In the genomic region with DNA sequence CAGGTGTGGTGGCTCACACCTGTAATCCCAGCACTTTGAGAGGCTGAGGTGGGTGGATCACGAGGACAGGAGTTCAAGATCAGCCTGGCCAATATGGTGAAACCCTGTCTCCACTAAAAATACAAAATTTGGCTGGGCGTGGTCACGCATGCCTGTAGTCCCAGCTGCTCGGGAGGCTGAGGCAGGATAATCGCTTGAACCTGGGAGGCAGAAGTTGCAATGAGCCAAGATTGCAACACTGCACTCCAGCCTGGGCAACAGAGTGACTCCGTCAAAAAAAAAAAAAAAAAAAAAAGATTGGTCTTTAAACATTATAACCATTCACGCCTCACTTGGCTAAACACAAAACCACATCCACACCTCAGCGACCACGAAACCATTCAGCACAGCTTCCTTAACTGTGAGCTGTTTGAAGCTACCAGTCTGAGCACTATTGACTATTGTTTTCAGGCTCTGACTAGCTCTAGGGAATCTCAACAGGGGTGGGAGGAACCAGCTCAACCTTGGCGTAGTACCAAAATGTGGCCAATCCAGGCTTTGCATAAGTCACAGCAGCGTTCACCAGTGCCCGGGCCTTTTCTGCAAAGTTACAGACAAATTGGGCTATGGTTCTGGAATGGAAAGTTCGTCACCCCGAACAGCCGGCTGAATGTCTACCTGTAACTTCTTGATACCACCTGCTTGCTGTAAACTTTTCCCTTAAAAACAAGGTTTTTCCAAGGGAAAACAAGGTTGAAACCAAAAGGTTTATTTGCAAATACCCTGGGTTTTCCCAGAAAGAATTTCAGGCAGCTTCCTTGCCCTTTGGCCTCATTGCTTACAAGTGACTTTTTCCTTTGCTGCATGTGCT, we compare ENCODE assay signal across 10 cellular contexts.
A peak's percentile ranks its signal among the peaks of the same experiment; 100 is the strongest.
DNase-seq lines count a peak whose midpoint lies in the region; ATAC-seq, FAIRE-seq and TF ChIP-seq lines count a peak whose summit lies in the region.
"Had no signal": no experiment of that assay in that cellular context is flagged by ENCODE, and none has a peak within 500 bp of the region (broad histone marks: within the 10 kb centered on the region; RNA-seq: fewer than 3 reads in every experiment).

No MANE protein-coding gene starts in this region.

- peaks cover 53% of the 10 kb centered on the region for H3K4me1 ChIP-seq in GM23338 (ENCODE audit: insufficient read depth)
- no peaks in the 10 kb centered on the region for H3K4me1 ChIP-seq in small intestine (ENCODE audit: control insufficient read depth in 2 of 2, insufficient read depth in 1 of 2, low read depth in 1 of 2, low read length in 1 of 2)

- no peaks in the 10 kb centered on the region for H3K9me3 Mint-ChIP-seq in GM23338
- H3K9me3 Mint-ChIP-seq: activated naive CD4-positive, alpha-beta T cell treated with anti-CD3 and anti-CD28 coated beads, Interleukin-2, amount 50 U/mL, for 72 hours; CD4-positive, CD25-positive, alpha-beta regulatory T cell had no signal

- no peaks in the 10 kb centered on the region for H3K9me3 ChIP-seq in small intestine (ENCODE audit: control insufficient read depth, low read depth)

- H3K36me3 Mint-ChIP-seq in GM23338 (ENCODE audit: low read depth): 0 out of 3 replicates have a peak, but pooled peaks cover 8% of the 10 kb centered on the region
- H3K36me3 Mint-ChIP-seq: activated naive CD4-positive, alpha-beta T cell treated with anti-CD3 and anti-CD28 coated beads, Interleukin-2, amount 50 U/mL, for 72 hours; CD4-positive, CD25-positive, alpha-beta regulatory T cell had no signal

- H3K36me3 ChIP-seq in GM23338 (ENCODE audit: insufficient read depth) (no peaks in the 10 kb centered on the region), small intestine (ENCODE audit: control insufficient read depth in 2 of 2, insufficient read depth in 2 of 2, low read length in 2 of 2) (no peaks in the 10 kb centered on the region)

- H3K4me3 ChIP-seq in GM23338 (no peak overlapping the region), small intestine (ENCODE audit: low read depth in 1 of 2, low read length in 2 of 2) (no peak overlapping the region)

- no peak overlapping the region for H2AFZ ChIP-seq in GM23338

- peaks cover 54% of the 10 kb centered on the region for H3K4me1 Mint-ChIP-seq in GM23338

- H4K20me1 ChIP-seq in GM23338 (replicated peaks; ENCODE audit: insufficient read depth): no peaks in the 10 kb centered on the region

- H3K4me2 ChIP-seq in GM23338: peak overlapping the region; percentile 20

- H3K27ac ChIP-seq in GM23338 (ENCODE audit: low read depth) (peak overlapping the region; percentile 92), small intestine (ENCODE audit: low read depth in 1 of 2, low read length in 1 of 2) (no peak overlapping the region)

- H3K9me2 ChIP-seq in GM23338 (ENCODE audit: insufficient read depth): no peaks in the 10 kb centered on the region

- ATAC-seq in GM23338: peak; percentile 67
- peak; percentile 74 for ATAC-seq in SK-N-SH treated with all-trans-retinoic acid at 6 μM for 48 hours
- ATAC-seq in HG02571 (IDR thresholded peaks at IDR 0.05; ENCODE audit: unreplicated experiment): no peak

- H3K4me3 Mint-ChIP-seq in GM23338: no peak overlapping the region
- H3K4me3 Mint-ChIP-seq: CD4-positive, CD25-positive, alpha-beta regulatory T cell had no signal

- peaks cover 5% of the 10 kb centered on the region for H3K27me3 Mint-ChIP-seq in GM23338 (ENCODE audit: insufficient read depth, low read depth, poor library complexity)

- peak overlapping the region; percentile 57; the same call in 1 of the 2 replicates for H3K27ac Mint-ChIP-seq in GM23338
- H3K27ac Mint-ChIP-seq: activated naive CD4-positive, alpha-beta T cell treated with anti-CD3 and anti-CD28 coated beads, Interleukin-2, amount 50 U/mL, for 72 hours had no signal

- 30 to 44% (median 35%) methylated on average over 15 of the region's 15 CpGs for WGBS in small intestine, 3 donors

- peaks cover 15% of the 10 kb centered on the region for H3F3A ChIP-seq in GM23338 (replicated peaks; ENCODE audit: low read depth)

- no peak for FAIRE-seq in small intestine (lab: Jason Lieb, UNC)

- peak; percentile 15 for DNase-seq in NK-92 treated with Interleukin-12 subunit alpha and Interleukin-12 subunit beta, amount 100 ng/mL, for 24 hours (lab: John Stamatoyannopoulos, UW)
- DNase-seq in NK-92 (lab: John Stamatoyannopoulos, UW; ENCODE audit: unreplicated experiment): no peak
- DNase-seq in GM23338 (ENCODE audit: low spot score): peak; percentile 74
- DNase-seq in HuH-7 (ENCODE audit: low spot score): peak; percentile 60
- peak; percentile 99 for DNase-seq in glomerular visceral epithelial cell (ENCODE audit: extremely low spot score)
- peak; percentile 24 for DNase-seq in small intestine
- DNase-seq: CD4-positive, CD25-positive, alpha-beta regulatory T cell had no signal

- H3K79me2 ChIP-seq in GM23338 (replicated peaks; ENCODE audit: insufficient read depth): peaks cover 12% of the 10 kb centered on the region; the same call in 1 of the 2 replicates

- H3K27me3 ChIP-seq in GM23338 (ENCODE audit: insufficient read depth) (no peaks in the 10 kb centered on the region), small intestine (ENCODE audit: control insufficient read depth in 2 of 2, insufficient read depth in 2 of 2, low read length in 2 of 2) (no peaks in the 10 kb centered on the region)

- no peak for TF ChIP-seq CTCF in GM23338 (conservative IDR thresholded peaks at IDR 0.05; ENCODE audit: low read depth in 2 of 2)

TF ChIP-seq in GM23338, 12 proteins besides CTCF, POLR2A, EP300 and RAD21 (continues in another document):
- no peak for TF ChIP-seq POLR2AphosphoS5 (IDR thresholded peaks at IDR 0.05; ENCODE audit: low read depth)
- TF ChIP-seq, protein P1, sequence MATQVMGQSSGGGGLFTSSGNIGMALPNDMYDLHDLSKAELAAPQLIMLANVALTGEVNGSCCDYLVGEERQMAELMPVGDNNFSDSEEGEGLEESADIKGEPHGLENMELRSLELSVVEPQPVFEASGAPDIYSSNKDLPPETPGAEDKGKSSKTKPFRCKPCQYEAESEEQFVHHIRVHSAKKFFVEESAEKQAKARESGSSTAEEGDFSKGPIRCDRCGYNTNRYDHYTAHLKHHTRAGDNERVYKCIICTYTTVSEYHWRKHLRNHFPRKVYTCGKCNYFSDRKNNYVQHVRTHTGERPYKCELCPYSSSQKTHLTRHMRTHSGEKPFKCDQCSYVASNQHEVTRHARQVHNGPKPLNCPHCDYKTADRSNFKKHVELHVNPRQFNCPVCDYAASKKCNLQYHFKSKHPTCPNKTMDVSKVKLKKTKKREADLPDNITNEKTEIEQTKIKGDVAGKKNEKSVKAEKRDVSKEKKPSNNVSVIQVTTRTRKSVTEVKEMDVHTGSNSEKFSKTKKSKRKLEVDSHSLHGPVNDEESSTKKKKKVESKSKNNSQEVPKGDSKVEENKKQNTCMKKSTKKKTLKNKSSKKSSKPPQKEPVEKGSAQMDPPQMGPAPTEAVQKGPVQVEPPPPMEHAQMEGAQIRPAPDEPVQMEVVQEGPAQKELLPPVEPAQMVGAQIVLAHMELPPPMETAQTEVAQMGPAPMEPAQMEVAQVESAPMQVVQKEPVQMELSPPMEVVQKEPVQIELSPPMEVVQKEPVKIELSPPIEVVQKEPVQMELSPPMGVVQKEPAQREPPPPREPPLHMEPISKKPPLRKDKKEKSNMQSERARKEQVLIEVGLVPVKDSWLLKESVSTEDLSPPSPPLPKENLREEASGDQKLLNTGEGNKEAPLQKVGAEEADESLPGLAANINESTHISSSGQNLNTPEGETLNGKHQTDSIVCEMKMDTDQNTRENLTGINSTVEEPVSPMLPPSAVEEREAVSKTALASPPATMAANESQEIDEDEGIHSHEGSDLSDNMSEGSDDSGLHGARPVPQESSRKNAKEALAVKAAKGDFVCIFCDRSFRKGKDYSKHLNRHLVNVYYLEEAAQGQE (IDR thresholded peaks at IDR 0.05; ENCODE audit: unreplicated experiment): no peak
- TF ChIP-seq STAT1 (IDR thresholded peaks at IDR 0.05; ENCODE audit: unreplicated experiment): no peak
- TF ChIP-seq ZNF114 (CRISPR knock-in tag; IDR thresholded peaks at IDR 0.05): no peak
- TF ChIP-seq EZH2 (IDR thresholded peaks at IDR 0.05; ENCODE audit: low read depth, unreplicated experiment): no peak
- no peak for TF ChIP-seq NANOG (IDR thresholded peaks at IDR 0.05; ENCODE audit: borderline replicate concordance)

TF ChIP-seq in SK-N-SH treated with all-trans-retinoic acid at 6 μM for 48 hours, 23 proteins besides CTCF, POLR2A, EP300 and RAD21 (continues in another document):
- no peak for TF ChIP-seq BACH2 (CRISPR knock-in tag; IDR thresholded peaks at IDR 0.05; ENCODE audit: borderline replicate concordance)
- TF ChIP-seq SNAI2 (CRISPR knock-in tag; IDR thresholded peaks at IDR 0.05): no peak
- TF ChIP-seq, protein P2, sequence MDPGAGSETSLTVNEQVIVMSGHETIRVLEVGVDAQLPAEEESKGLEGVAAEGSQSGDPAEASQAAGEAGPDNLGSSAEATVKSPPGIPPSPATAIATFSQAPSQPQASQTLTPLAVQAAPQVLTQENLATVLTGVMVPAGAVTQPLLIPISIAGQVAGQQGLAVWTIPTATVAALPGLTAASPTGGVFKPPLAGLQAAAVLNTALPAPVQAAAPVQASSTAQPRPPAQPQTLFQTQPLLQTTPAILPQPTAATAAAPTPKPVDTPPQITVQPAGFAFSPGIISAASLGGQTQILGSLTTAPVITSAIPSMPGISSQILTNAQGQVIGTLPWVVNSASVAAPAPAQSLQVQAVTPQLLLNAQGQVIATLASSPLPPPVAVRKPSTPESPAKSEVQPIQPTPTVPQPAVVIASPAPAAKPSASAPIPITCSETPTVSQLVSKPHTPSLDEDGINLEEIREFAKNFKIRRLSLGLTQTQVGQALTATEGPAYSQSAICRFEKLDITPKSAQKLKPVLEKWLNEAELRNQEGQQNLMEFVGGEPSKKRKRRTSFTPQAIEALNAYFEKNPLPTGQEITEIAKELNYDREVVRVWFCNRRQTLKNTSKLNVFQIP (CRISPR knock-in tag; IDR thresholded peaks at IDR 0.05; ENCODE audit: borderline replicate concordance, low read depth): no peak
- TF ChIP-seq GLIS3 (CRISPR knock-in tag; IDR thresholded peaks at IDR 0.05): no peak
- TF ChIP-seq, protein P3, sequence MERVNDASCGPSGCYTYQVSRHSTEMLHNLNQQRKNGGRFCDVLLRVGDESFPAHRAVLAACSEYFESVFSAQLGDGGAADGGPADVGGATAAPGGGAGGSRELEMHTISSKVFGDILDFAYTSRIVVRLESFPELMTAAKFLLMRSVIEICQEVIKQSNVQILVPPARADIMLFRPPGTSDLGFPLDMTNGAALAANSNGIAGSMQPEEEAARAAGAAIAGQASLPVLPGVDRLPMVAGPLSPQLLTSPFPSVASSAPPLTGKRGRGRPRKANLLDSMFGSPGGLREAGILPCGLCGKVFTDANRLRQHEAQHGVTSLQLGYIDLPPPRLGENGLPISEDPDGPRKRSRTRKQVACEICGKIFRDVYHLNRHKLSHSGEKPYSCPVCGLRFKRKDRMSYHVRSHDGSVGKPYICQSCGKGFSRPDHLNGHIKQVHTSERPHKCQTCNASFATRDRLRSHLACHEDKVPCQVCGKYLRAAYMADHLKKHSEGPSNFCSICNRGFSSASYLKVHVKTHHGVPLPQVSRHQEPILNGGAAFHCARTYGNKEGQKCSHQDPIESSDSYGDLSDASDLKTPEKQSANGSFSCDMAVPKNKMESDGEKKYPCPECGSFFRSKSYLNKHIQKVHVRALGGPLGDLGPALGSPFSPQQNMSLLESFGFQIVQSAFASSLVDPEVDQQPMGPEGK (CRISPR knock-in tag; IDR thresholded peaks at IDR 0.05; ENCODE audit: borderline replicate concordance): no peak
- TF ChIP-seq ZFP3 (CRISPR knock-in tag; IDR thresholded peaks at IDR 0.05): no peak
